ENCODE assay signal across 8 cellular contexts in genomic region chr20:17969276-17969883, GRCh38.
A peak's percentile ranks its signal among the peaks of the same experiment; 100 is the strongest.
DNase-seq lines count a peak whose midpoint lies in the region; ATAC-seq and TF ChIP-seq lines count a peak whose summit lies in the region.

No MANE protein-coding gene starts in this region.

- H3K4me1 ChIP-seq in RWPE2 (ENCODE audit: insufficient read depth, poor library complexity, severe bottlenecking) = peaks cover 31% of the 10 kb centered on the region

- H3K27ac ChIP-seq in RWPE2 (ENCODE audit: poor library complexity, severe bottlenecking) (peak overlapping the region; percentile 87), caudate nucleus (ENCODE audit: low read depth, low read length) (peak overlapping the region; percentile 99)

- H3K36me3 ChIP-seq in RWPE2 (ENCODE audit: low read depth) = peaks cover 62% of the 10 kb centered on the region

- H3K4me3 ChIP-seq in RWPE2 (ENCODE audit: severe bottlenecking) = peak overlapping the region; percentile 82

- no peak for TF ChIP-seq CTCF in RWPE2 (IDR thresholded peaks at IDR 0.05; ENCODE audit: poor library complexity, severe bottlenecking)

- DNase-seq in CD1c-positive myeloid dendritic cell (ENCODE audit: extremely low spot score) (peak; percentile 45), RWPE2 (ENCODE audit: low spot score) (no peak), caudate nucleus (lab: John Stamatoyannopoulos, UW) (peak in 24 of 61 donors; percentile 19 to 82 (median 60)), left kidney (ENCODE audit: low read depth, low spot score) (peak; percentile 78), AML-193 (lab: John Stamatoyannopoulos, UW) (no peak)
- DNase-seq in stimulated activated naive CD8-positive, alpha-beta T cell treated with anti-CD3 and anti-CD28 coated beads, Interleukin-15, Interleukin-2, amounts not matched to agents 100 U/mL and 50 U/mL, for 24 hours = peak; percentile 53

- H3K27me3 ChIP-seq in RWPE2 (ENCODE audit: insufficient read depth, poor library complexity, severe bottlenecking) = no peaks in the 10 kb centered on the region

- H3K9me3 ChIP-seq in RWPE2 (ENCODE audit: severe bottlenecking) = no peaks in the 10 kb centered on the region

- ATAC-seq in GM19035 (IDR thresholded peaks at IDR 0.05; ENCODE audit: unreplicated experiment) (peak; percentile 10), HG03280 (IDR thresholded peaks at IDR 0.05; ENCODE audit: unreplicated experiment) (peak; percentile 6), RWPE2 (ENCODE audit: low read depth) (peak; percentile 17)
- peak; percentile 12 for ATAC-seq in stimulated activated naive CD8-positive, alpha-beta T cell treated with anti-CD3 and anti-CD28 coated beads, Interleukin-15, Interleukin-2, amounts not matched to agents 100 U/mL and 50 U/mL, for 24 hours

Comparison
In these comparisons a context has a peak if more than half of its experiments do, and no peak if none do; other contexts are left out.
1. DNase-seq: peak in CD1c-positive myeloid dendritic cell (single experiment), left kidney (single experiment) and stimulated activated naive CD8-positive, alpha-beta T cell treated with anti-CD3 and anti-CD28 coated beads, Interleukin-15, Interleukin-2, amounts not matched to agents 100 U/mL and 50 U/mL, for 24 hours (single experiment); none in RWPE2 (single experiment) and AML-193 (0 of 2).
2. Peak in every context shown above with its lines, with median percentiles within 50 percentile points of each other: ATAC-seq.